ENCODE assay signal across 27 cellular contexts in genomic region chr2:162706770-162707169, GRCh38.
"Had no signal": no experiment of that assay in that cellular context is flagged by ENCODE, and none has a peak within 500 bp of the region (broad histone marks: within the 10 kb centered on the region; RNA-seq: fewer than 3 reads in every experiment).

No MANE protein-coding gene starts in this region.

- H3K27me3 Mint-ChIP-seq: naive thymus-derived CD8-positive, alpha-beta T cell; stimulated activated naive CD8-positive, alpha-beta T cell treated with anti-CD3 and anti-CD28 coated beads, Interleukin-15, amount 100 ng/mL, for 72 hours had no signal

- ATAC-seq: foreskin keratinocyte; left ventricle myocardium superior; lower lobe of right lung; naive thymus-derived CD8-positive, alpha-beta T cell; sciatic nerve; stimulated activated naive CD8-positive, alpha-beta T cell treated with anti-CD3 and anti-CD28 coated beads, Interleukin-15, amount 100 ng/mL, for 72 hours; upper lobe of right lung had no signal

- H3K4me1 Mint-ChIP-seq: immature natural killer cell; naive thymus-derived CD8-positive, alpha-beta T cell; stimulated activated naive CD8-positive, alpha-beta T cell treated with anti-CD3 and anti-CD28 coated beads, Interleukin-15, amount 100 ng/mL, for 72 hours had no signal

- H3K27ac Mint-ChIP-seq: immature natural killer cell; naive thymus-derived CD8-positive, alpha-beta T cell; nephron progenitor cell; stimulated activated naive CD8-positive, alpha-beta T cell treated with anti-CD3 and anti-CD28 coated beads, Interleukin-15, amount 100 ng/mL, for 72 hours had no signal

- H3K36me3 Mint-ChIP-seq: immature natural killer cell; naive thymus-derived CD8-positive, alpha-beta T cell had no signal

- DNase-seq: dermis blood vessel endothelial cell; effector memory CD4-positive, alpha-beta T cell; foreskin keratinocyte; glutamatergic neuron; hypothalamus; immature natural killer cell; islet precursor cell; left ventricle myocardium superior; lower lobe of right lung; naive thymus-derived CD8-positive, alpha-beta T cell; nephron progenitor cell; nucleus accumbens; stimulated activated CD4-positive, alpha-beta T cell treated with anti-CD3 and anti-CD28 coated beads, Interleukin-12 subunit alpha, Interleukin-12 subunit beta, amount 100 ng/mL, for 4 hours; stimulated activated CD4-positive, alpha-beta T cell treated with anti-CD3 and anti-CD28 coated beads, Interleukin-1b, Interleukin-23, amount 100 ng/mL, for 48 hours; stimulated activated CD4-positive, alpha-beta T cell treated with anti-CD3 and anti-CD28 coated beads, Interleukin-4, amount 100 ng/mL, for 1 hour; stimulated activated CD8-positive, alpha-beta memory T cell treated with anti-CD3 and anti-CD28 coated beads, Interleukin-4, amount 100 ng/mL, for 48 hours; stimulated activated naive CD4-positive, alpha-beta T cell; stimulated activated naive CD8-positive, alpha-beta T cell treated with anti-CD3 and anti-CD28 coated beads, Interleukin-15, amount 100 ng/mL, for 72 hours; transverse colon; upper lobe of right lung; uterus had no signal

- H3K4me3 Mint-ChIP-seq: immature natural killer cell; naive thymus-derived CD8-positive, alpha-beta T cell; nephron progenitor cell; stimulated activated naive CD8-positive, alpha-beta T cell treated with anti-CD3 and anti-CD28 coated beads, Interleukin-15, amount 100 ng/mL, for 72 hours had no signal

- H3K27me3 ChIP-seq: esophagus muscularis mucosa, foreskin keratinocyte, right atrium auricular region, suprapubic skin, transverse colon, upper lobe of right lung, uterus had no signal

- H3K9me3 Mint-ChIP-seq: nephron progenitor cell had no signal

- H3K36me3 ChIP-seq: esophagus muscularis mucosa, lower lobe of right lung, prostate gland, right atrium auricular region, suprapubic skin, transverse colon, upper lobe of right lung, uterus had no signal

- H3K4me3 ChIP-seq: esophagus muscularis mucosa, lower lobe of right lung, prostate gland, right atrium auricular region, smooth muscle cell, suprapubic skin, transverse colon, upper lobe of right lung, uterus had no signal
